ENCODE assay signal across 8 cellular contexts in the genomic region with DNA sequence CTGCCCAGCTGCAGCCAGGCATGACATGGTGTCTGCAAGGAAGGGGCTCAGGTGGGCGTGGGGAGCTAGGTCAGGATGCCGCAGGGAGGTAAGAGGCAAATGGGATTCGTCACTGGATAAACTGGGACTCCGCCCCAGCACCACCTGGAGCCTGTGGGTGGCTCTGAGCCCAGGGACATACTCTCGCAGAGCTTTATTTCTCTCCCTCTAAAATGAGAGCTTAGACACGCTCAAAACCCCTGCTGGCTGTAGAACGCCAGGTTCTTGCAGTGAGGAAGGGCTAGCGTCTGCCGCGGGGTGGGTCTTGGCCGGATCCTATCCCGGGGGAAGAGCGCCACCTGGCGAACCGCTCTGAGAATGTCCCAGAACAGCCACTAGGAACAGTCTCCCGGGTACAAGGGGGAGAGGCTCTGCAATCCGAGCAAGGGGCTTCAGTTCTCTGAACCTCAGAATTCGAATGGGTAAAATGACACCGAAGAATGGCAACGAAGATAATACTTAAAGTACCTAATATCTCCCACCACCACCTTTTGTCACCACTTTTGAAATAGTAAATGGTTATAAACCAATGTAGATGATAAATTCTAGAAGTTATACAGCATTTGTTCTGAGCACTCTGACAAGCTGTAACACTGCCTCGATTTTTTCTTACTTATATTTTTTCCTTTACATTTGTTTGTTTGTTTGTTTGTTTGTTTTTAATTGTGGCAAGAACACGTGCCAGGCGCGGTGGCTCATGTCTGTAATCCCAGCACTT. TPM values are rescaled to one million over a fixed set of nuclear protein-coding genes. Genes with fewer than 3 reads are reported as not detected.
DNase-seq lines count a peak whose midpoint lies in the region; ATAC-seq, FAIRE-seq and TF ChIP-seq lines count a peak whose summit lies in the region.

No MANE protein-coding gene starts in this region.

- POLR2A ChIA-PET in A673 (lab: Charles Lee; ENCODE audit: low non-redundant PET), result no interaction called here
- POLR2A ChIA-PET in HepG2 (lab: Yijun Ruan, JAX), result no interaction called here

- no peaks in the 10 kb centered on the region for H3K79me2 ChIP-seq in HepG2 (ENCODE audit: insufficient read depth, low read length)

- peak; percentile 71 for ATAC-seq in GM18519 (IDR thresholded peaks at IDR 0.05; ENCODE audit: low FRiP score, unreplicated experiment)
- peak; percentile 88 for ATAC-seq in HG03135 (IDR thresholded peaks at IDR 0.05; ENCODE audit: unreplicated experiment)
- peak; percentile 98 for ATAC-seq in HepG2

- 40% methylated on average over 12 of the region's 24 CpGs for WGBS in HepG2 (ENCODE audit: low lambda C conversion rate)

- BruUV-seq in A673 (replicated peaks; lab: Mats Ljungman, UMichigan) (no TSS peak), HepG2 (replicated peaks; lab: Mats Ljungman, UMichigan) (no TSS peak)

- FAIRE-seq in HepG2 (lab: Jason Lieb, UNC), result peak; percentile 80

- in situ Hi-C loops in HepG2 (cut with HindIII; ENCODE audit: extremely low pct_ligation_motif_present, low pct_unique_long_range_greater_than_20kb), result loop anchor here (5.0 kb wide), 1 partner anchor 330 kb away; no protein-coding TSS in a partner anchor

- TF ChIP-seq CTCF in A673 (conservative IDR thresholded peaks at IDR 0.05; ENCODE audit: low read depth, low read length) (peak; percentile 90), HepG2 (CRISPR knock-in tag; IDR thresholded peaks at IDR 0.05) (peak; percentile 94)

- CTCF ChIA-PET in A673 (lab: Charles Lee), result interaction anchor here (0.6 to 1.7 kb wide), 5 partner anchors 254 to 1302 kb away, joined by 4 to 27 read pairs (median 5); no protein-coding TSS in a partner anchor
- CTCF ChIA-PET in HepG2 (lab: Yijun Ruan, JAX; ENCODE audit: low intra/inter-chr PET ratio, low total read pairs), result interaction anchor here (1.2 to 2.9 kb wide), 4 partner anchors 235 to 331 kb away, joined by 4 to 33 read pairs (median 8); no protein-coding TSS in a partner anchor

- H3K9me3 ChIP-seq in A673 (ENCODE audit: low read depth, low read length, poor library complexity, severe bottlenecking) (no peaks in the 10 kb centered on the region), HepG2 (ENCODE audit: low read length) (no peaks in the 10 kb centered on the region)

- H3K27me3 ChIP-seq in A673 (replicated peaks; ENCODE audit: insufficient read depth, low read depth, low read length, poor library complexity) (no peaks in the 10 kb centered on the region), HepG2 (ENCODE audit: control insufficient read depth in 1 of 2, insufficient read depth in 2 of 2, low read length in 2 of 2) (peaks cover 0 to 1% of the 10 kb centered on the region in 2 experiments; a peak in 2 of 5 replicates)

- DNase-seq in A673 (ENCODE audit: low spot score), result peak; percentile 87
- DNase-seq in NCI-H524 (lab: John Stamatoyannopoulos, UW), result peak; percentile 80 to 89
- DNase-seq in activated CD4-positive, alpha-beta T cell treated with anti-CD3 and anti-CD28 coated beads, Interleukin-2, amount 50 U/mL, for 4 hours, result peak; percentile 67 to 72
- peak; percentile 55 to 76 for DNase-seq in dermis microvascular lymphatic vessel endothelial cell (ENCODE audit: low read depth in 2 of 2)
- peak; percentile 64 for DNase-seq in HepG2 (ENCODE audit: low spot score)
- peak; percentile 81 for DNase-seq in stimulated activated CD4-positive, alpha-beta T cell treated with anti-CD3 and anti-CD28 coated beads, Interleukin-4, amount 100 ng/mL, for 1 hour

- peak; percentile 95 for TF ChIP-seq RAD21 in HepG2 (CRISPR knock-in tag; IDR thresholded peaks at IDR 0.05)

- no peaks in the 10 kb centered on the region for H4K20me1 ChIP-seq in HepG2 (ENCODE audit: insufficient read depth, low read length)

- H3K4me2 ChIP-seq in HepG2 (ENCODE audit: low read depth, low read length), result no peak overlapping the region

- H3K27ac ChIP-seq in A673 (ENCODE audit: low read depth, low read length, poor library complexity, severe bottlenecking) (no peak overlapping the region), HepG2 (ENCODE audit: extremely low read length, insufficient read depth, low read length) (no peak overlapping the region)

- TF ChIP-seq EP300 in HepG2 (IDR thresholded peaks at IDR 0.05; ENCODE audit: low read depth in 2 of 2, low read length in 2 of 2) (no peak), HepG2 (CRISPR knock-in tag; IDR thresholded peaks at IDR 0.05; ENCODE audit: borderline replicate concordance) (no peak)

- H3K4me3 ChIP-seq in A673 (ENCODE audit: low read depth, low read length, poor library complexity, severe bottlenecking) (no peak overlapping the region), HepG2 (replicated peaks in 1 of 3; ENCODE audit: insufficient read depth in 1 of 3, low read depth in 2 of 3, low read length in 3 of 3) (no peak overlapping the region)

- H3K9ac ChIP-seq in HepG2 (ENCODE audit: insufficient read depth, low read depth, low read length), result no peak overlapping the region

- intact Hi-C loops in A673 (cut with micrococcal nuclease; ENCODE audit: unreplicated experiment) (loop anchor here (1.0 to 5.0 kb wide), 3 partner anchors 314 to 640 kb away; no protein-coding TSS in a partner anchor), HepG2 (cut with micrococcal nuclease; ENCODE audit: unreplicated experiment) (loop anchor here (1.0 to 5.0 kb wide), 3 partner anchors 235 to 331 kb away; no protein-coding TSS in a partner anchor)

- no peaks in the 10 kb centered on the region for H3K4me1 ChIP-seq in A673 (ENCODE audit: insufficient read depth, low read length, poor library complexity, severe bottlenecking)
- H3K4me1 ChIP-seq in HepG2 (ENCODE audit: insufficient read depth, low read length), result no peaks in the 10 kb centered on the region

- no peak overlapping the region for H2AFZ ChIP-seq in HepG2 (ENCODE audit: low read length)

- no peak for TF ChIP-seq POLR2A in HepG2 (IDR thresholded peaks at IDR 0.05; ENCODE audit: insufficient read depth in 1 of 2, low read depth in 2 of 2, low read length in 2 of 2)

- H3K36me3 ChIP-seq in A673 (ENCODE audit: insufficient read depth, low read length, poor library complexity, severe bottlenecking) (no peaks in the 10 kb centered on the region), HepG2 (replicated peaks in 1 of 2; ENCODE audit: control insufficient read depth in 1 of 2, insufficient read depth in 2 of 2, low read length in 2 of 2) (no peaks in the 10 kb centered on the region)

TF ChIP-seq in HepG2, 621 proteins besides CTCF, POLR2A, EP300 and RAD21 (continues in another document):
- TF ChIP-seq ZNF766 (CRISPR knock-in tag; IDR thresholded peaks at IDR 0.05; ENCODE audit: borderline replicate concordance), result peak; percentile 34; the same call in 1 of the 2 replicates
- no peak for TF ChIP-seq NFYB (CRISPR knock-in tag; IDR thresholded peaks at IDR 0.05)
- TF ChIP-seq, protein P1, sequence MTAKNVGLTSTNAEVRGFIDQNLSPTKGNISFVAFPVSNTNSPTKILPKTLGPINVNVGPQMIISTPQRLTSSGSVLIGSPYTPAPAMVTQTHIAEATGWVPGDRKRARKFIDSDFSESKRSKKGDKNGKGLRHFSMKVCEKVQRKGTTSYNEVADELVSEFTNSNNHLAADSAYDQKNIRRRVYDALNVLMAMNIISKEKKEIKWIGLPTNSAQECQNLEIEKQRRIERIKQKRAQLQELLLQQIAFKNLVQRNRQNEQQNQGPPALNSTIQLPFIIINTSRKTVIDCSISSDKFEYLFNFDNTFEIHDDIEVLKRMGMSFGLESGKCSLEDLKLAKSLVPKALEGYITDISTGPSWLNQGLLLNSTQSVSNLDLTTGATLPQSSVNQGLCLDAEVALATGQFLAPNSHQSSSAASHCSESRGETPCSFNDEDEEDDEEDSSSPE (CRISPR knock-in tag; IDR thresholded peaks at IDR 0.05), result no peak
- TF ChIP-seq, protein P2, sequence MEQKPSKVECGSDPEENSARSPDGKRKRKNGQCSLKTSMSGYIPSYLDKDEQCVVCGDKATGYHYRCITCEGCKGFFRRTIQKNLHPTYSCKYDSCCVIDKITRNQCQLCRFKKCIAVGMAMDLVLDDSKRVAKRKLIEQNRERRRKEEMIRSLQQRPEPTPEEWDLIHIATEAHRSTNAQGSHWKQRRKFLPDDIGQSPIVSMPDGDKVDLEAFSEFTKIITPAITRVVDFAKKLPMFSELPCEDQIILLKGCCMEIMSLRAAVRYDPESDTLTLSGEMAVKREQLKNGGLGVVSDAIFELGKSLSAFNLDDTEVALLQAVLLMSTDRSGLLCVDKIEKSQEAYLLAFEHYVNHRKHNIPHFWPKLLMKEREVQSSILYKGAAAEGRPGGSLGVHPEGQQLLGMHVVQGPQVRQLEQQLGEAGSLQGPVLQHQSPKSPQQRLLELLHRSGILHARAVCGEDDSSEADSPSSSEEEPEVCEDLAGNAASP (CRISPR knock-in tag; IDR thresholded peaks at IDR 0.05; ENCODE audit: borderline replicate concordance), result 0 out of 2 replicates have a peak, but pooled peaks have one; percentile 29
- no peak for TF ChIP-seq SP1 (IDR thresholded peaks at IDR 0.05)
- no peak for TF ChIP-seq SP1 (CRISPR knock-in tag; IDR thresholded peaks at IDR 0.05)

RNA-seq across cellular contexts. Expression of a gene that starts 53.2 kb away (rescaled TPM):
- 0.69 and 0.81 TPM in 2 replicates for total RNA-seq in A673 (2021)
- 1.0 and 2.3 TPM in 2 replicates for total RNA-seq in dermis microvascular lymphatic vessel endothelial cell
- total RNA-seq in HepG2 (2016; rRNA removed; fragmentation: Illumina TruSeq; extraction: Trizol), result 1.2 and 1.6 TPM in 2 replicates
- 0.30 and 0.35 TPM in 2 replicates for total RNA-seq in HepG2 (2016; cell fraction: cytosol; rRNA removed; fragmentation: Illumina TruSeq; extraction: Trizol; ENCODE audit: low read depth)
- total RNA-seq in HepG2 (2016; cell fraction: insoluble cytoplasmic fraction; rRNA removed; fragmentation: Illumina TruSeq; extraction: Trizol), result 0.97 and 1.3 TPM in 2 replicates
- 0.48 and 0.90 TPM in 2 replicates for total RNA-seq in HepG2 (2016; cell fraction: membrane; rRNA removed; fragmentation: Illumina TruSeq; extraction: Trizol)
- total RNA-seq in HepG2 (2016; cell fraction: nucleus; rRNA removed; fragmentation: Illumina TruSeq; extraction: Trizol), result 2.3 and 3.4 TPM in 2 replicates
- 0.97 and 1.4 TPM in 2 replicates for polyA plus RNA-seq in HepG2 (2011; rRNA removed)
- 0.67 and 1.4 TPM in 2 replicates for polyA plus RNA-seq in HepG2 (2011; cell fraction: cytosol; rRNA removed)
- 2.5 and 4.1 TPM in 2 replicates for polyA plus RNA-seq in HepG2 (2011; cell fraction: nucleus; rRNA removed)
- polyA plus RNA-seq in HepG2 (2012), result 1.3 and 2.1 TPM in 2 replicates
- 0.36 and 0.60 TPM in 2 replicates for polyA plus RNA-seq in HepG2 (2016; cell fraction: cytosol; fragmentation: Illumina TruSeq; extraction: Trizol; ENCODE audit: low read depth)
- polyA plus RNA-seq in HepG2 (2016; cell fraction: insoluble cytoplasmic fraction; fragmentation: Illumina TruSeq; extraction: Trizol; ENCODE audit: low read depth), result 0.54 and 1.4 TPM in 2 replicates
- 0.17 and 0.35 TPM in 2 replicates for polyA plus RNA-seq in HepG2 (2016; cell fraction: membrane; fragmentation: Illumina TruSeq; extraction: Trizol; ENCODE audit: low read depth)
- polyA plus RNA-seq in HepG2 (2016; cell fraction: nucleus; fragmentation: Illumina TruSeq; extraction: Trizol; ENCODE audit: insufficient read depth, low read depth), result 1.7 and 2.7 TPM in 2 replicates
- 0.19 and 1.8 TPM in 2 replicates for polyA minus RNA-seq in HepG2 (2011; rRNA and poly(A)+ RNA removed; ENCODE audit: low replicate concordance)
- polyA minus RNA-seq in HepG2 (2011; cell fraction: cytosol; rRNA and poly(A)+ RNA removed), result 0.79 and 0.89 TPM in 2 replicates
- polyA minus RNA-seq in HepG2 (2011; cell fraction: nucleus; rRNA and poly(A)+ RNA removed), result 9.7 and 10.2 TPM in 2 replicates
